ENCODE assay signal across 1 cellular context in the genomic region with DNA sequence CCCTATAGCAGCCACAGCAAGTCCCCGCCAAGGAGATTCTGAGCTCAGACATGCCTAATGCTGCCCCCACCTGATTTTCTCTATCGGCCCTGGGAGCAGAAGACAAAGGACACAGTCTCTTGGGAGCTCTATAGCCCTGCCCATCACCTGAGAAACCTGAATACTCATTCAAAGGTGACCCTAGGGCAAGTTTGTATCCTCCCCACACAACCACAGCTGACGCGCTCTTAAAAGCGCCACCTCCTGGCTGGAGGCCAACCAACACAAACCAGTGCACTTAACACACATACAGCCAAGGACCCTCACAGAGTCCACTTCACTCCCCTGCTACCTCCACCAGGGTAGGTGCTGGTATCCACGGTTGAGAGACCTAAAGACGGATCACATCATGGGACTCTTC.
A peak's percentile ranks its signal among the peaks of the same experiment; 100 is the strongest.
TF ChIP-seq lines count a peak whose summit lies in the region.

No MANE protein-coding gene starts in this region.

TF ChIP-seq in H1, 55 proteins besides CTCF, POLR2A, EP300 and RAD21 (continued from another document):
- TF ChIP-seq SIN3A (conservative IDR thresholded peaks at IDR 0.05 in 1 of 2, IDR thresholded peaks at IDR 0.05 in 1 of 2; ENCODE audit: low read depth in 1 of 2, low read length in 2 of 2) (no peak), RNF2 (IDR thresholded peaks at IDR 0.05; ENCODE audit: borderline replicate concordance, low read depth, low read length, missing control alignments, poor library complexity, severe bottlenecking) (no peak), ATF2 (IDR thresholded peaks at IDR 0.05; ENCODE audit: low read length) (no peak), SIX5 (IDR thresholded peaks at IDR 0.05; ENCODE audit: low read depth, low read length) (no peak), CREB1 (IDR thresholded peaks at IDR 0.05) (peak; percentile 75), TCF12 (IDR thresholded peaks at IDR 0.05; ENCODE audit: low read depth, low read length) (no peak), JUN (IDR thresholded peaks at IDR 0.05; ENCODE audit: low read depth, low read length) (no peak), CHD1 (IDR thresholded peaks at IDR 0.05; ENCODE audit: low read depth, low read length) (no peak), JUND (IDR thresholded peaks at IDR 0.05; ENCODE audit: low read length) (no peak), SP2 (IDR thresholded peaks at IDR 0.05; ENCODE audit: low read length) (peak; percentile 11; the same call in 1 of the 2 replicates), HDAC2 (IDR thresholded peaks at IDR 0.05; ENCODE audit: borderline replicate concordance in 1 of 2, low read depth in 2 of 2, low read length in 2 of 2) (no peak), SP1 (IDR thresholded peaks at IDR 0.05; ENCODE audit: low read depth, low read length) (no peak), TAF1 (IDR thresholded peaks at IDR 0.05; ENCODE audit: low read depth, low read length) (peak; percentile 28; the same call in 1 of the 2 replicates), BACH1 (IDR thresholded peaks at IDR 0.05; ENCODE audit: low read length) (no peak), SAP30 (IDR thresholded peaks at IDR 0.05; ENCODE audit: insufficient read depth, insufficient replicate concordance, low read length) (no peak), ZNF274 (IDR thresholded peaks at IDR 0.05; ENCODE audit: borderline replicate concordance, extremely low read depth, low read length) (no peak), YY1 (IDR thresholded peaks at IDR 0.05; ENCODE audit: low read depth, low read length) (0 out of 2 replicates have a peak, but pooled peaks have one; percentile 36), CBX5 (IDR thresholded peaks at IDR 0.05; ENCODE audit: low read depth, low read length) (no peak)
